In the genomic region with DNA sequence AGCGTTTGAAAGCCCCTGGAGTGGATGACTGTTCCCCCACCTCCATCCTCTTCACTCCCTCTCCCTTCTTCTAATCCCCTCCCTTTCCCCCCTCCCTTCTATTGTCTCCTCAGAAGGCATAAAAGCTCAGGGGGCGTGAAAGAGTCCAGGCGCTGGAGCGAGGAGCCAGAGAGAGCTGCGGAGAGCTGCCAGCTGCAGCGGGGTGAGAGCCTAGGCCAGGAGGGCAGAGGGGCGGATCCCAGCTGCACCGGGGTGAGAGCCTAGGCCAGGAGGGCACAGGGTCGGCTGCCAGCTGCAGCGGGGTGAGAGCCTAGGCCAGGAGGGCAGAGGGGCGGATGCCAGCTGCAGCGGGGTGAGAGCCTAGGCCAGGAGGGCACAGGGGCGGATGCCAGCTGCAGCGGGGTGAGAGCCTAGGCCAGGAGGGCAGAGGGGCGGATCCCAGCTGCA, we compare ENCODE assay signal across 8 cellular contexts. TPM values are rescaled to one million over a fixed set of nuclear protein-coding genes. Genes with fewer than 3 reads are reported as not detected.
"Had no signal": no experiment of that assay in that cellular context is flagged by ENCODE, and none has a peak within 500 bp of the region (broad histone marks: within the 10 kb centered on the region; RNA-seq: fewer than 3 reads in every experiment).

A gene (plus strand): TSS at position 148 of the 447 bp plus-strand sequence. CDS start 1,101 bp downstream, outside the sequence.

RNA-seq across cellular contexts. Expression of the gene that starts here (rescaled TPM):
- total RNA-seq: activated B cell treated with CpG ODN at 0.5 μM for 24 hours; activated CD4-positive, alpha-beta memory T cell treated with anti-CD3 and anti-CD28 coated beads for 36 hours; activated CD4-positive, alpha-beta T cell treated with anti-CD3 and anti-CD28 coated beads, Interleukin-2, amount 10 ng/mL, durations not matched to agents 24 days and 14 days; activated naive CD4-positive, alpha-beta T cell treated with anti-CD3 and anti-CD28 coated beads, Interleukin-2, amount 50 U/mL, for 72 hours; activated T-cell treated with anti-CD3 and anti-CD28 coated beads, Interleukin-2, amount 50 U/mL, for 4 hours; astrocyte; PC-9; T-helper 17 cell had no signal
